Comparison of ENCODE assay signal across 8 cellular contexts in genomic region chr17:39668141-39668924, GRCh38. TPM values are rescaled to one million over a fixed set of nuclear protein-coding genes. Genes with fewer than 3 reads are reported as not detected.
DNase-seq lines count a peak whose midpoint lies in the region; ATAC-seq and TF ChIP-seq lines count a peak whose summit lies in the region.

TSS of gene PNMT (plus strand) at chr17:39668453. CDS start at chr17:39668476, 23 bp downstream.

- no peaks in the 10 kb centered on the region for H3K9me3 Mint-ChIP-seq in Calu3 (ENCODE audit: low read depth, unreplicated experiment)

- H3K27ac ChIP-seq in brain microvascular endothelial cell = no peak within 1 kb of the TSS

- no peaks in the 10 kb centered on the region for H3K9me3 ChIP-seq in iPS-18c (ENCODE audit: control insufficient read depth, insufficient read depth, low read length)

- H3K27me3 ChIP-seq in brain microvascular endothelial cell (replicated peaks) = peaks cover 16% of the 10 kb centered on the region

- peaks cover 77% of the 10 kb centered on the region for H3K36me3 Mint-ChIP-seq in Calu3 (ENCODE audit: insufficient read depth, unreplicated experiment)

- H3K4me3 ChIP-seq in brain microvascular endothelial cell (ENCODE audit: low read depth, low read length) = peak within 1 kb of the TSS; percentile 20
- H3K4me3 ChIP-seq in iPS-18c (ENCODE audit: insufficient read depth, low read depth, low read length) = peak within 1 kb of the TSS; percentile 55

- BruUV-seq in Calu3 (replicated peaks; lab: Mats Ljungman, UMichigan) = no TSS peak

- H3K27me3 Mint-ChIP-seq in Calu3 (ENCODE audit: unreplicated experiment) = peaks cover 69% of the 10 kb centered on the region

- H3K4me3 Mint-ChIP-seq in Calu3 (ENCODE audit: low read depth, unreplicated experiment) = peak within 1 kb of the TSS; percentile 24

- H3K27ac Mint-ChIP-seq in Calu3 (ENCODE audit: unreplicated experiment) = peak within 1 kb of the TSS; percentile 0

- peak; percentile 100 for DNase-seq in Calu3
- DNase-seq in KG1 (lab: John Stamatoyannopoulos, UW) = peak; percentile 24
- DNase-seq in UCSD-AML1 (lab: John Stamatoyannopoulos, UW; ENCODE audit: unreplicated experiment) = peak; percentile 64
- peak; percentile 9 for DNase-seq in brain microvascular endothelial cell
- DNase-seq in stimulated activated CD4-positive, alpha-beta T cell treated with anti-CD3 and anti-CD28 coated beads, Interleukin-12 subunit alpha, Interleukin-12 subunit beta, amount 100 ng/mL, for 48 hours (ENCODE audit: low read depth in 2 of 3, low spot score in 1 of 3) = peak in 2 of 3 donors; percentile 44 to 70

- no peaks in the 10 kb centered on the region for H3K36me3 ChIP-seq in brain microvascular endothelial cell (replicated peaks)

- in situ Hi-C loops in brain microvascular endothelial cell (cut with HindIII; ENCODE audit: low pct_ligation_motif_present, low sequenced_read_pairs) = no loop called here

- ATAC-seq in GM18502 (IDR thresholded peaks at IDR 0.05; ENCODE audit: poor library complexity, unreplicated experiment) (no peak), GM18868 (IDR thresholded peaks at IDR 0.05; ENCODE audit: unreplicated experiment) (no peak)

- H3K4me1 Mint-ChIP-seq in Calu3 (ENCODE audit: low read depth, unreplicated experiment) = peaks cover 65% of the 10 kb centered on the region

- CTCF ChIA-PET in Calu3 (lab: Charles Lee) = interaction anchor here (0.6 to 161.2 kb wide), 36 partner anchors 47 to 1093 kb away, joined by 3 to 42089 read pairs (median 6); partner anchors contain the start of genes ERBB2, GRB7, GSDMA and GSDMB

- intact Hi-C loops in Calu3 (cut with micrococcal nuclease; ENCODE audit: unreplicated experiment) = loop anchor here (1.0 kb wide), 7 partner anchors 8 to 50 kb away; partner anchors contain the start of gene PGAP3

- TF ChIP-seq CTCF in Calu3 (IDR thresholded peaks at IDR 0.05; ENCODE audit: unreplicated experiment) = no peak
- peak; percentile 75 for TF ChIP-seq CTCF in brain microvascular endothelial cell (IDR thresholded peaks at IDR 0.05; ENCODE audit: low read depth, low read length, missing control alignments)

RNA-seq across cellular contexts. Expression of gene PNMT, which starts in this region (rescaled TPM):
- total RNA-seq in Calu3 (2022) = 1.3 and 3.2 TPM in 2 replicates

Comparison
In these comparisons a context has a peak if more than half of its experiments do, and no peak if none do; other contexts are left out.
1. DNase-seq: peak in every context shown above with its lines; median percentile 100 in Calu3; 64 in UCSD-AML1; 57 in stimulated activated CD4-positive, alpha-beta T cell treated with anti-CD3 and anti-CD28 coated beads, Interleukin-12 subunit alpha, Interleukin-12 subunit beta, amount 100 ng/mL, for 48 hours; 24 in KG1; 9 in brain microvascular endothelial cell.